ENCODE assay signal across 15 cellular contexts in genomic region chr14:78710963-78711362, GRCh38.
DNase-seq lines count a peak whose midpoint lies in the region; ATAC-seq and TF ChIP-seq lines count a peak whose summit lies in the region.
"Had no signal": no experiment of that assay in that cellular context is flagged by ENCODE, and none has a peak within 500 bp of the region (broad histone marks: within the 10 kb centered on the region; RNA-seq: fewer than 3 reads in every experiment).

No MANE protein-coding gene starts in this region.

- H3K27me3 Mint-ChIP-seq in immature natural killer cell (ENCODE audit: low read depth in 3 of 3): no peaks in the 10 kb centered on the region
- H3K27me3 Mint-ChIP-seq: CD4-positive, CD25-positive, alpha-beta regulatory T cell had no signal

- H3K27ac Mint-ChIP-seq in immature natural killer cell: no peak overlapping the region
- H3K27ac Mint-ChIP-seq: CD4-positive, CD25-positive, alpha-beta regulatory T cell had no signal

- H3K36me3 Mint-ChIP-seq in immature natural killer cell: peaks cover 0 to 5% (median 0%) of the 10 kb centered on the region in 3 donors
- H3K36me3 Mint-ChIP-seq: CD4-positive, CD25-positive, alpha-beta regulatory T cell had no signal

- TF ChIP-seq CTCF in epithelial cell of proximal tubule (conservative IDR thresholded peaks at IDR 0.05; ENCODE audit: low read depth, low read length): no peak

- H3K9me3 Mint-ChIP-seq in immature natural killer cell: peaks cover 2 to 13% (median 5%) of the 10 kb centered on the region in 6 donors

- H3K4me3 ChIP-seq in epithelial cell of proximal tubule (ENCODE audit: low read depth, low read length): no peak overlapping the region
- H3K4me3 ChIP-seq: BLaER1 treated with 17β-estradiol and CSF1 and Interleukin-3, amounts not matched to agents 10 nM and 100 nM had no signal

- no peak overlapping the region for H3K4me3 Mint-ChIP-seq in immature natural killer cell
- H3K4me3 Mint-ChIP-seq: CD4-positive, CD25-positive, alpha-beta regulatory T cell had no signal

- DNase-seq in NCI-H2171 treated with DMSO at 0.1 percent for 48 hours (lab: John Stamatoyannopoulos, UW): peak; percentile 36
- DNase-seq in NCI-H2171 (lab: John Stamatoyannopoulos, UW): no peak
- peak; percentile 36 for DNase-seq in epithelial cell of proximal tubule (ENCODE audit: low read depth)
- peak; percentile 65 for DNase-seq in renal cortical epithelial cell (ENCODE audit: low read depth)
- no peak for DNase-seq in immature natural killer cell
- DNase-seq in NCI-H2081 (lab: John Stamatoyannopoulos, UW): no peak
- DNase-seq: 8988T; ACHN; CD4-positive, CD25-positive, alpha-beta regulatory T cell; DMS53; IMR-90; KBM-7 had no signal

- ATAC-seq in HG03439 (IDR thresholded peaks at IDR 0.05; ENCODE audit: unreplicated experiment): no peak
- ATAC-seq: HCT116 had no signal

- H3K4me1 Mint-ChIP-seq in immature natural killer cell: no peaks in the 10 kb centered on the region
- H3K4me1 Mint-ChIP-seq: CD4-positive, CD25-positive, alpha-beta regulatory T cell had no signal

Comparison
In these comparisons a context has a peak if more than half of its experiments do, and no peak if none do; other contexts are left out.
1. DNase-seq: peak in NCI-H2171 treated with DMSO at 0.1 percent for 48 hours (single experiment), epithelial cell of proximal tubule (single experiment) and renal cortical epithelial cell (single experiment); none in NCI-H2171 (single experiment), immature natural killer cell (0 of 3) and NCI-H2081 (0 of 2).